Comparison of ENCODE assay signal across 1 cellular context in genomic region chr7:100119701-100120517, GRCh38.
TF ChIP-seq lines count a peak whose summit lies in the region.

No MANE protein-coding gene starts in this region.

TF ChIP-seq in HepG2, 621 proteins besides CTCF, POLR2A, EP300 and RAD21 (continued from another document and continues in another):
- TF ChIP-seq, protein P1, sequence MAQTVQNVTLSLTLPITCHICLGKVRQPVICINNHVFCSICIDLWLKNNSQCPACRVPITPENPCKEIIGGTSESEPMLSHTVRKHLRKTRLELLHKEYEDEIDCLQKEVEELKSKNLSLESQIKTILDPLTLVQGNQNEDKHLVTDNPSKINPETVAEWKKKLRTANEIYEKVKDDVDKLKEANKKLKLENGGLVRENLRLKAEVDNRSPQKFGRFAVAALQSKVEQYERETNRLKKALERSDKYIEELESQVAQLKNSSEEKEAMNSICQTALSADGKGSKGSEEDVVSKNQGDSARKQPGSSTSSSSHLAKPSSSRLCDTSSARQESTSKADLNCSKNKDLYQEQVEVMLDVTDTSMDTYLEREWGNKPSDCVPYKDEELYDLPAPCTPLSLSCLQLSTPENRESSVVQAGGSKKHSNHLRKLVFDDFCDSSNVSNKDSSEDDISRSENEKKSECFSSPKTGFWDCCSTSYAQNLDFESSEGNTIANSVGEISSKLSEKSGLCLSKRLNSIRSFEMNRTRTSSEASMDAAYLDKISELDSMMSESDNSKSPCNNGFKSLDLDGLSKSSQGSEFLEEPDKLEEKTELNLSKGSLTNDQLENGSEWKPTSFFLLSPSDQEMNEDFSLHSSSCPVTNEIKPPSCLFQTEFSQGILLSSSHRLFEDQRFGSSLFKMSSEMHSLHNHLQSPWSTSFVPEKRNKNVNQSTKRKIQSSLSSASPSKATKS (CRISPR knock-in tag; IDR thresholded peaks at IDR 0.05) = no peak
- TF ChIP-seq, protein P2, sequence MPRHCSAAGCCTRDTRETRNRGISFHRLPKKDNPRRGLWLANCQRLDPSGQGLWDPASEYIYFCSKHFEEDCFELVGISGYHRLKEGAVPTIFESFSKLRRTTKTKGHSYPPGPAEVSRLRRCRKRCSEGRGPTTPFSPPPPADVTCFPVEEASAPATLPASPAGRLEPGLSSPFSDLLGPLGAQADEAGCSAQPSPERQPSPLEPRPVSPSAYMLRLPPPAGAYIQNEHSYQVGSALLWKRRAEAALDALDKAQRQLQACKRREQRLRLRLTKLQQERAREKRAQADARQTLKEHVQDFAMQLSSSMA (CRISPR knock-in tag; IDR thresholded peaks at IDR 0.05) = no peak
- TF ChIP-seq ZNF574 (CRISPR knock-in tag; IDR thresholded peaks at IDR 0.05) = peak; percentile 6
- TF ChIP-seq BCL3 (CRISPR knock-in tag; IDR thresholded peaks at IDR 0.05) = peak; percentile 28; the same call in 1 of the 2 replicates
- no peak for TF ChIP-seq ZSCAN9 (CRISPR knock-in tag; IDR thresholded peaks at IDR 0.05; ENCODE audit: borderline replicate concordance)
- TF ChIP-seq NR1H2 (CRISPR knock-in tag; IDR thresholded peaks at IDR 0.05; ENCODE audit: borderline replicate concordance, low read depth) = no peak
- no peak for TF ChIP-seq SMARCC2 (IDR thresholded peaks at IDR 0.05)
- TF ChIP-seq ZNF331 (CRISPR knock-in tag; IDR thresholded peaks at IDR 0.05) = no peak
- TF ChIP-seq NCOA5 (CRISPR knock-in tag; IDR thresholded peaks at IDR 0.05) = no peak
- TF ChIP-seq ZNF670 (CRISPR knock-in tag; IDR thresholded peaks at IDR 0.05; ENCODE audit: borderline replicate concordance) = no peak
- TF ChIP-seq, protein P3, sequence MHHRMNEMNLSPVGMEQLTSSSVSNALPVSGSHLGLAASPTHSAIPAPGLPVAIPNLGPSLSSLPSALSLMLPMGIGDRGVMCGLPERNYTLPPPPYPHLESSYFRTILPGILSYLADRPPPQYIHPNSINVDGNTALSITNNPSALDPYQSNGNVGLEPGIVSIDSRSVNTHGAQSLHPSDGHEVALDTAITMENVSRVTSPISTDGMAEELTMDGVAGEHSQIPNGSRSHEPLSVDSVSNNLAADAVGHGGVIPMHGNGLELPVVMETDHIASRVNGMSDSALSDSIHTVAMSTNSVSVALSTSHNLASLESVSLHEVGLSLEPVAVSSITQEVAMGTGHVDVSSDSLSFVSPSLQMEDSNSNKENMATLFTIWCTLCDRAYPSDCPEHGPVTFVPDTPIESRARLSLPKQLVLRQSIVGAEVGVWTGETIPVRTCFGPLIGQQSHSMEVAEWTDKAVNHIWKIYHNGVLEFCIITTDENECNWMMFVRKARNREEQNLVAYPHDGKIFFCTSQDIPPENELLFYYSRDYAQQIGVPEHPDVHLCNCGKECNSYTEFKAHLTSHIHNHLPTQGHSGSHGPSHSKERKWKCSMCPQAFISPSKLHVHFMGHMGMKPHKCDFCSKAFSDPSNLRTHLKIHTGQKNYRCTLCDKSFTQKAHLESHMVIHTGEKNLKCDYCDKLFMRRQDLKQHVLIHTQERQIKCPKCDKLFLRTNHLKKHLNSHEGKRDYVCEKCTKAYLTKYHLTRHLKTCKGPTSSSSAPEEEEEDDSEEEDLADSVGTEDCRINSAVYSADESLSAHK (CRISPR knock-in tag; IDR thresholded peaks at IDR 0.05; ENCODE audit: borderline replicate concordance) = no peak
- no peak for TF ChIP-seq ZNF251 (CRISPR knock-in tag; IDR thresholded peaks at IDR 0.05)
- no peak for TF ChIP-seq ZNF792 (CRISPR knock-in tag; IDR thresholded peaks at IDR 0.05)
- TF ChIP-seq MAFF (IDR thresholded peaks at IDR 0.05; ENCODE audit: low read depth, low read length) = no peak
- no peak for TF ChIP-seq ZNF547 (CRISPR knock-in tag; IDR thresholded peaks at IDR 0.05)
- TF ChIP-seq, protein P4, sequence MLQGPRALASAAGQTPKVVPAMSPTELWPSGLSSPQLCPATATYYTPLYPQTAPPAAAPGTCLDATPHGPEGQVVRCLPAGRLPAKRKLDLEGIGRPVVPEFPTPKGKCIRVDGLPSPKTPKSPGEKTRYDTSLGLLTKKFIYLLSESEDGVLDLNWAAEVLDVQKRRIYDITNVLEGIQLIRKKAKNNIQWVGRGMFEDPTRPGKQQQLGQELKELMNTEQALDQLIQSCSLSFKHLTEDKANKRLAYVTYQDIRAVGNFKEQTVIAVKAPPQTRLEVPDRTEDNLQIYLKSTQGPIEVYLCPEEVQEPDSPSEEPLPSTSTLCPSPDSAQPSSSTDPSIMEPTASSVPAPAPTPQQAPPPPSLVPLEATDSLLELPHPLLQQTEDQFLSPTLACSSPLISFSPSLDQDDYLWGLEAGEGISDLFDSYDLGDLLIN (CRISPR knock-in tag; IDR thresholded peaks at IDR 0.05; ENCODE audit: borderline replicate concordance) = no peak
- TF ChIP-seq SP5 (CRISPR knock-in tag; IDR thresholded peaks at IDR 0.05; ENCODE audit: borderline replicate concordance, low read depth) = no peak
- TF ChIP-seq JUNB (CRISPR knock-in tag; IDR thresholded peaks at IDR 0.05; ENCODE audit: borderline replicate concordance) = no peak
- TF ChIP-seq PLRG1 (conservative IDR thresholded peaks at IDR 0.05) = no peak
- no peak for TF ChIP-seq ZIK1 (CRISPR knock-in tag; IDR thresholded peaks at IDR 0.05; ENCODE audit: borderline replicate concordance, low read depth)
- no peak for TF ChIP-seq THRA (CRISPR knock-in tag; IDR thresholded peaks at IDR 0.05; ENCODE audit: borderline replicate concordance)
- TF ChIP-seq HBP1 (CRISPR knock-in tag; IDR thresholded peaks at IDR 0.05; ENCODE audit: low read depth) = 0 out of 2 replicates have a peak, but pooled peaks have one; percentile 67
- TF ChIP-seq, protein P5, sequence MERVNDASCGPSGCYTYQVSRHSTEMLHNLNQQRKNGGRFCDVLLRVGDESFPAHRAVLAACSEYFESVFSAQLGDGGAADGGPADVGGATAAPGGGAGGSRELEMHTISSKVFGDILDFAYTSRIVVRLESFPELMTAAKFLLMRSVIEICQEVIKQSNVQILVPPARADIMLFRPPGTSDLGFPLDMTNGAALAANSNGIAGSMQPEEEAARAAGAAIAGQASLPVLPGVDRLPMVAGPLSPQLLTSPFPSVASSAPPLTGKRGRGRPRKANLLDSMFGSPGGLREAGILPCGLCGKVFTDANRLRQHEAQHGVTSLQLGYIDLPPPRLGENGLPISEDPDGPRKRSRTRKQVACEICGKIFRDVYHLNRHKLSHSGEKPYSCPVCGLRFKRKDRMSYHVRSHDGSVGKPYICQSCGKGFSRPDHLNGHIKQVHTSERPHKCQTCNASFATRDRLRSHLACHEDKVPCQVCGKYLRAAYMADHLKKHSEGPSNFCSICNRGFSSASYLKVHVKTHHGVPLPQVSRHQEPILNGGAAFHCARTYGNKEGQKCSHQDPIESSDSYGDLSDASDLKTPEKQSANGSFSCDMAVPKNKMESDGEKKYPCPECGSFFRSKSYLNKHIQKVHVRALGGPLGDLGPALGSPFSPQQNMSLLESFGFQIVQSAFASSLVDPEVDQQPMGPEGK (CRISPR knock-in tag; IDR thresholded peaks at IDR 0.05) = no peak; the same call in none of the 2 replicates
- no peak for TF ChIP-seq MED1 (CRISPR knock-in tag; IDR thresholded peaks at IDR 0.05)
- no peak; the same call in 1 of the 2 replicates for TF ChIP-seq ZMYM3 (CRISPR knock-in tag; IDR thresholded peaks at IDR 0.05)
- TF ChIP-seq, protein P6, sequence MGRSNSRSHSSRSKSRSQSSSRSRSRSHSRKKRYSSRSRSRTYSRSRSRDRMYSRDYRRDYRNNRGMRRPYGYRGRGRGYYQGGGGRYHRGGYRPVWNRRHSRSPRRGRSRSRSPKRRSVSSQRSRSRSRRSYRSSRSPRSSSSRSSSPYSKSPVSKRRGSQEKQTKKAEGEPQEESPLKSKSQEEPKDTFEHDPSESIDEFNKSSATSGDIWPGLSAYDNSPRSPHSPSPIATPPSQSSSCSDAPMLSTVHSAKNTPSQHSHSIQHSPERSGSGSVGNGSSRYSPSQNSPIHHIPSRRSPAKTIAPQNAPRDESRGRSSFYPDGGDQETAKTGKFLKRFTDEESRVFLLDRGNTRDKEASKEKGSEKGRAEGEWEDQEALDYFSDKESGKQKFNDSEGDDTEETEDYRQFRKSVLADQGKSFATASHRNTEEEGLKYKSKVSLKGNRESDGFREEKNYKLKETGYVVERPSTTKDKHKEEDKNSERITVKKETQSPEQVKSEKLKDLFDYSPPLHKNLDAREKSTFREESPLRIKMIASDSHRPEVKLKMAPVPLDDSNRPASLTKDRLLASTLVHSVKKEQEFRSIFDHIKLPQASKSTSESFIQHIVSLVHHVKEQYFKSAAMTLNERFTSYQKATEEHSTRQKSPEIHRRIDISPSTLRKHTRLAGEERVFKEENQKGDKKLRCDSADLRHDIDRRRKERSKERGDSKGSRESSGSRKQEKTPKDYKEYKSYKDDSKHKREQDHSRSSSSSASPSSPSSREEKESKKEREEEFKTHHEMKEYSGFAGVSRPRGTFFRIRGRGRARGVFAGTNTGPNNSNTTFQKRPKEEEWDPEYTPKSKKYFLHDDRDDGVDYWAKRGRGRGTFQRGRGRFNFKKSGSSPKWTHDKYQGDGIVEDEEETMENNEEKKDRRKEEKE (IDR thresholded peaks at IDR 0.05) = no peak
- TF ChIP-seq ZFP41 (CRISPR knock-in tag; IDR thresholded peaks at IDR 0.05; ENCODE audit: borderline replicate concordance) = no peak
- TF ChIP-seq, protein P7, sequence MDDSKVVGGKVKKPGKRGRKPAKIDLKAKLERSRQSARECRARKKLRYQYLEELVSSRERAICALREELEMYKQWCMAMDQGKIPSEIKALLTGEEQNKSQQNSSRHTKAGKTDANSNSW (CRISPR knock-in tag; IDR thresholded peaks at IDR 0.05; ENCODE audit: borderline replicate concordance) = no peak
- TF ChIP-seq ZNF841 (CRISPR knock-in tag; IDR thresholded peaks at IDR 0.05; ENCODE audit: borderline replicate concordance) = no peak
- no peak for TF ChIP-seq GTF2F1 (IDR thresholded peaks at IDR 0.05; ENCODE audit: low read length)
- TF ChIP-seq ZNF136 (CRISPR knock-in tag; IDR thresholded peaks at IDR 0.05; ENCODE audit: low read depth) = no peak
- no peak for TF ChIP-seq ZNF17 (CRISPR knock-in tag; IDR thresholded peaks at IDR 0.05)
- TF ChIP-seq ZNF501 (CRISPR knock-in tag; IDR thresholded peaks at IDR 0.05) = peak; percentile 84
- TF ChIP-seq MTA3 (CRISPR knock-in tag; IDR thresholded peaks at IDR 0.05) = no peak
- no peak for TF ChIP-seq PHF8 (CRISPR knock-in tag; IDR thresholded peaks at IDR 0.05)
- TF ChIP-seq NAIF1 (CRISPR knock-in tag; IDR thresholded peaks at IDR 0.05; ENCODE audit: borderline replicate concordance) = no peak
- TF ChIP-seq ZNF431 (CRISPR knock-in tag; IDR thresholded peaks at IDR 0.05; ENCODE audit: borderline replicate concordance, low read depth) = no peak
- no peak for TF ChIP-seq ZSCAN25 (CRISPR knock-in tag; IDR thresholded peaks at IDR 0.05)
- TF ChIP-seq ZNF570 (CRISPR knock-in tag; IDR thresholded peaks at IDR 0.05; ENCODE audit: borderline replicate concordance) = no peak
- no peak for TF ChIP-seq PHB2 (IDR thresholded peaks at IDR 0.05; ENCODE audit: partially characterized antibody)
